Comparison of ENCODE assay signal across 23 cellular contexts in the genomic region with DNA sequence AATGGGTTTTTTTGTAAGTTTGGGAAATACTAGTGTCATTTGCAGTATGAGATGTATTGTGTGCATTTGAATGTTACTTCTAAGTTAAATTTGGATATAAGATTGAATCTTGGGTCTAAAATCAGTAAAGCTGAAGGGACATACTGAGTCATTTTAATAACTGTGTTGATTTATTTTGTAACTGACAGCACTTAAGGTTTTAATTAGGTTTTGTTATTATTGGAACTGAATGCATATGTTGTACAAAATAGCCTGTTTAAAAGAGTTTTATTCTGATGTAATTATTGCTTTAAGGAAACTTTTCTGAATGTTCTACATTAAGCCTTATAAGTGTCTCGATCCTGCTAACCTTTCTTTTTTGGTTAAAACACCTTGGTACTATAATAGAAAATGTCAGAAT.
"Had no signal": no experiment of that assay in that cellular context is flagged by ENCODE, and none has a peak within 500 bp of the region (broad histone marks: within the 10 kb centered on the region; RNA-seq: fewer than 3 reads in every experiment).

No MANE protein-coding gene starts in this region.

- H3K36me3 ChIP-seq: colonic mucosa, esophagus muscularis mucosa, gastrocnemius medialis, left lung, sigmoid colon, stomach, thyroid gland had no signal

- H3K4me3 ChIP-seq: colonic mucosa, esophagus muscularis mucosa, gastrocnemius medialis, left lung, psoas muscle, sigmoid colon, stomach, thyroid gland had no signal

- H3K27me3 Mint-ChIP-seq: dendritic cell treated with granulocyte-macrophage colony-stimulating factor and Interleukin-4, amounts not matched to agents 40 ng/mL and 50 ng/mL, for 4 days; naive thymus-derived CD8-positive, alpha-beta T cell had no signal

- DNase-seq: colonic mucosa; effector CD8-positive, alpha-beta T cell; gastrocnemius medialis; head of caudate nucleus; left cardiac atrium; left lung; naive thymus-derived CD8-positive, alpha-beta T cell; nephron progenitor cell; nucleus accumbens; posterior cingulate gyrus; psoas muscle; right cardiac atrium; sigmoid colon; stimulated activated CD4-positive, alpha-beta T cell treated with anti-CD3 and anti-CD28 coated beads, Interleukin-2, amount 100 ng/mL, for 24 hours; stimulated activated CD4-positive, alpha-beta T cell treated with anti-CD3 and anti-CD28 coated beads, Interleukin-4, amount 100 ng/mL, for 24 hours; stimulated activated naive CD4-positive, alpha-beta T cell treated with Interleukin-2 at 50 U/mL for 16 hours; stomach; thyroid gland; trophoblast cell had no signal

- FAIRE-seq: endothelial cell of umbilical vein had no signal

- H3K9me3 Mint-ChIP-seq: dendritic cell treated with granulocyte-macrophage colony-stimulating factor and Interleukin-4, amounts not matched to agents 40 ng/mL and 50 ng/mL, for 4 days had no signal

- H3K9me3 ChIP-seq: colonic mucosa, esophagus muscularis mucosa, gastrocnemius medialis, left lung, psoas muscle, sigmoid colon, stomach, thyroid gland had no signal

- H3K4me3 Mint-ChIP-seq: dendritic cell treated with granulocyte-macrophage colony-stimulating factor and Interleukin-4, amounts not matched to agents 40 ng/mL and 50 ng/mL, for 4 days; naive thymus-derived CD8-positive, alpha-beta T cell; nephron progenitor cell; stimulated activated effector memory CD8-positive, alpha-beta T cell treated with anti-CD3 and anti-CD28 coated beads, Interleukin-12 subunit alpha, Interleukin-12 subunit beta, amount 100 ng/mL, for 72 hours had no signal

- H3K27ac Mint-ChIP-seq: dendritic cell treated with granulocyte-macrophage colony-stimulating factor and Interleukin-4, amounts not matched to agents 40 ng/mL and 50 ng/mL, for 4 days; naive thymus-derived CD8-positive, alpha-beta T cell; nephron progenitor cell; stimulated activated effector memory CD8-positive, alpha-beta T cell treated with anti-CD3 and anti-CD28 coated beads, Interleukin-12 subunit alpha, Interleukin-12 subunit beta, amount 100 ng/mL, for 72 hours had no signal

- H3K27me3 ChIP-seq: colonic mucosa, esophagus muscularis mucosa, gastrocnemius medialis, left lung, sigmoid colon, stomach, thyroid gland had no signal

- H3K27ac ChIP-seq: colonic mucosa, esophagus muscularis mucosa, gastrocnemius medialis, left lung, psoas muscle, sigmoid colon, stomach, thyroid gland had no signal

- ATAC-seq: gastrocnemius medialis; left cardiac atrium; left lung; naive thymus-derived CD8-positive, alpha-beta T cell; psoas muscle; right cardiac atrium; stimulated activated effector memory CD8-positive, alpha-beta T cell treated with anti-CD3 and anti-CD28 coated beads, Interleukin-12 subunit alpha, Interleukin-12 subunit beta, amount 100 ng/mL, for 72 hours had no signal

- H3K4me1 Mint-ChIP-seq: naive thymus-derived CD8-positive, alpha-beta T cell; stimulated activated effector memory CD8-positive, alpha-beta T cell treated with anti-CD3 and anti-CD28 coated beads, Interleukin-12 subunit alpha, Interleukin-12 subunit beta, amount 100 ng/mL, for 72 hours had no signal

- H3K4me1 ChIP-seq: colonic mucosa, left lung, psoas muscle had no signal

- H3K36me3 Mint-ChIP-seq: stimulated activated effector memory CD8-positive, alpha-beta T cell treated with anti-CD3 and anti-CD28 coated beads, Interleukin-12 subunit alpha, Interleukin-12 subunit beta, amount 100 ng/mL, for 72 hours had no signal
